In genomic region chr10:124214610-124215009, GRCh38 we compare ENCODE assay signal across 29 cellular contexts.
"Had no signal": no experiment of that assay in that cellular context is flagged by ENCODE, and none has a peak within 500 bp of the region (broad histone marks: within the 10 kb centered on the region; RNA-seq: fewer than 3 reads in every experiment).

No MANE protein-coding gene starts in this region.

- H3K36me3 Mint-ChIP-seq: activated naive CD4-positive, alpha-beta T cell treated with anti-CD3 and anti-CD28 coated beads, Interleukin-2, amount 10 ng/mL, durations not matched to agents 7 days and 5 days; activated naive CD4-positive, alpha-beta T cell treated with anti-CD3 and anti-CD28 coated beads, Interleukin-2, amount 50 U/mL, for 72 hours; activated naive CD8-positive, alpha-beta T cell treated with anti-CD3 and anti-CD28 coated beads, Interleukin-2, amount 10 ng/mL, durations not matched to agents 7 days and 5 days had no signal

- H3K9me3 Mint-ChIP-seq: activated B cell treated with CpG ODN at 0.5 μM for 24 hours; activated CD8-positive, alpha-beta T cell treated with anti-CD3 and anti-CD28 coated beads for 36 hours; activated naive CD4-positive, alpha-beta T cell treated with anti-CD3 and anti-CD28 coated beads, Interleukin-2, amount 50 U/mL, for 72 hours; activated T-cell treated with anti-CD3 and anti-CD28 coated beads, Interleukin-2, amount 50 U/mL, for 4 hours; activated T-helper 2 cell treated with anti-CD3 and anti-CD28 coated beads, Interferon-gamma antibody, Interleukin-2, Interleukin-4, amounts not matched to agents 10 μg/mL and 5 μg/mL and 100 μg/mL, durations not matched to agents 14 hours and 24 hours and 36 hours; central memory CD8-positive, alpha-beta T cell; T-helper 2 cell treated with Interferon-gamma antibody and Interleukin-4, amounts not matched to agents 5 μg/mL and 100 μg/mL, for 36 hours had no signal

- H3K9me3 ChIP-seq: ascending aorta had no signal

- H3K27ac ChIP-seq: ascending aorta, brain microvascular endothelial cell, WERI-Rb-1 had no signal

- H3K4me3 ChIP-seq: ascending aorta had no signal

- DNase-seq: activated B cell treated with CpG ODN at 0.5 μM for 24 hours; activated CD4-positive, alpha-beta T cell treated with anti-CD3 and anti-CD28 coated beads for 48 hours; activated CD4-positive, alpha-beta T cell treated with anti-CD3 and anti-CD28 coated beads, Interleukin-2, amount 50 U/mL, for 1 hour; activated CD4-positive, alpha-beta T cell treated with anti-CD3 and anti-CD28 coated beads, Interleukin-2, amount 50 U/mL, for 48 hours; activated CD8-positive, alpha-beta memory T cell treated with anti-CD3 and anti-CD28 coated beads for 24 hours; activated CD8-positive, alpha-beta T cell treated with anti-CD3 and anti-CD28 coated beads for 36 hours; activated effector memory CD4-positive, alpha-beta T cell treated with anti-CD3 and anti-CD28 coated beads, Interleukin-2, amount 50 U/mL, for 16 hours; activated naive CD4-positive, alpha-beta T cell; activated naive CD4-positive, alpha-beta T cell treated with anti-CD3 and anti-CD28 coated beads, Interleukin-2, amount 10 ng/mL, durations not matched to agents 7 days and 5 days; activated naive CD8-positive, alpha-beta T cell treated with anti-CD3 and anti-CD28 coated beads, Interleukin-2, amount 10 ng/mL, durations not matched to agents 7 days and 5 days; activated T-cell treated with anti-CD3 and anti-CD28 coated beads, Interleukin-2, amount 50 U/mL, for 4 hours; brain microvascular endothelial cell; cortex of kidney; dermis blood vessel endothelial cell; effector CD4-positive, alpha-beta T cell; foreskin fibroblast; T-helper 1 cell; T-helper 17 cell; T1000; WERI-Rb-1 had no signal

- H3K4me3 Mint-ChIP-seq: activated B cell treated with CpG ODN at 0.5 μM for 24 hours; activated CD8-positive, alpha-beta T cell treated with anti-CD3 and anti-CD28 coated beads for 36 hours; activated naive CD4-positive, alpha-beta T cell treated with anti-CD3 and anti-CD28 coated beads, Interleukin-2, amount 10 ng/mL, durations not matched to agents 7 days and 5 days; activated naive CD8-positive, alpha-beta T cell treated with anti-CD3 and anti-CD28 coated beads, Interleukin-2, amount 10 ng/mL, durations not matched to agents 7 days and 5 days; activated T-cell treated with anti-CD3 and anti-CD28 coated beads, Interleukin-2, amount 50 U/mL, for 4 hours; activated T-helper 1 cell treated with anti-CD3 and anti-CD28 coated beads, Interleukin-12 subunit alpha, Interleukin-12 subunit beta, Interleukin-2, Interleukin-4 antibody, amounts not matched to agents 30 ng/mL and 10 ng/mL and 1 ng/mL, durations not matched to agents 14 hours and 24 hours and 36 hours; central memory CD8-positive, alpha-beta T cell; T-helper 17 cell; T-helper 2 cell treated with Interferon-gamma antibody and Interleukin-4, amounts not matched to agents 5 μg/mL and 100 μg/mL, for 36 hours had no signal

- H3K27ac Mint-ChIP-seq: activated B cell treated with CpG ODN at 0.5 μM for 24 hours; activated CD8-positive, alpha-beta T cell treated with anti-CD3 and anti-CD28 coated beads for 36 hours; activated naive CD4-positive, alpha-beta T cell treated with anti-CD3 and anti-CD28 coated beads, Interleukin-2, amount 10 ng/mL, durations not matched to agents 7 days and 5 days; activated naive CD4-positive, alpha-beta T cell treated with anti-CD3 and anti-CD28 coated beads, Interleukin-2, amount 50 U/mL, for 72 hours; activated naive CD8-positive, alpha-beta T cell treated with anti-CD3 and anti-CD28 coated beads, Interleukin-2, amount 10 ng/mL, durations not matched to agents 7 days and 5 days; activated T-helper 1 cell treated with anti-CD3 and anti-CD28 coated beads, Interleukin-12 subunit alpha, Interleukin-12 subunit beta, Interleukin-2, Interleukin-4 antibody, amounts not matched to agents 30 ng/mL and 10 ng/mL and 1 ng/mL, durations not matched to agents 14 hours and 24 hours and 36 hours; activated T-helper 2 cell treated with anti-CD3 and anti-CD28 coated beads, Interferon-gamma antibody, Interleukin-2, Interleukin-4, amounts not matched to agents 10 μg/mL and 5 μg/mL and 100 μg/mL, durations not matched to agents 14 hours and 24 hours and 36 hours; T-helper 17 cell; T-helper 2 cell treated with Interferon-gamma antibody and Interleukin-4, amounts not matched to agents 5 μg/mL and 100 μg/mL, for 36 hours had no signal

- H3K27me3 ChIP-seq: ascending aorta had no signal

- H3K4me1 Mint-ChIP-seq: activated B cell treated with CpG ODN at 0.5 μM for 24 hours; activated naive CD4-positive, alpha-beta T cell treated with anti-CD3 and anti-CD28 coated beads, Interleukin-2, amount 10 ng/mL, durations not matched to agents 7 days and 5 days; activated naive CD8-positive, alpha-beta T cell treated with anti-CD3 and anti-CD28 coated beads, Interleukin-2, amount 10 ng/mL, durations not matched to agents 7 days and 5 days; central memory CD8-positive, alpha-beta T cell; T-helper 17 cell had no signal

- H3K27me3 Mint-ChIP-seq: activated B cell treated with CpG ODN at 0.5 μM for 24 hours had no signal

- H3K36me3 ChIP-seq: ascending aorta, brain microvascular endothelial cell, WERI-Rb-1 had no signal

- H3K4me1 ChIP-seq: ascending aorta had no signal

- ATAC-seq: activated CD4-positive, CD25-positive, alpha-beta regulatory T cell treated with anti-CD3 and anti-CD28 coated beads, Interleukin-2, amount 50 U/mL, for 24 hours; activated CD8-positive, alpha-beta T cell treated with anti-CD3 and anti-CD28 coated beads for 36 hours; activated naive CD4-positive, alpha-beta T cell treated with anti-CD3 and anti-CD28 coated beads, Interleukin-2, amount 50 U/mL, for 72 hours; activated T-cell treated with anti-CD3 and anti-CD28 coated beads, Interleukin-2, amount 50 U/mL, for 4 hours; esophagus mucosa; SK-N-SH treated with all-trans-retinoic acid at 6 μM for 48 hours; T-helper 17 cell had no signal
